ENCODE assay signal across 1 cellular context in the genomic region with DNA sequence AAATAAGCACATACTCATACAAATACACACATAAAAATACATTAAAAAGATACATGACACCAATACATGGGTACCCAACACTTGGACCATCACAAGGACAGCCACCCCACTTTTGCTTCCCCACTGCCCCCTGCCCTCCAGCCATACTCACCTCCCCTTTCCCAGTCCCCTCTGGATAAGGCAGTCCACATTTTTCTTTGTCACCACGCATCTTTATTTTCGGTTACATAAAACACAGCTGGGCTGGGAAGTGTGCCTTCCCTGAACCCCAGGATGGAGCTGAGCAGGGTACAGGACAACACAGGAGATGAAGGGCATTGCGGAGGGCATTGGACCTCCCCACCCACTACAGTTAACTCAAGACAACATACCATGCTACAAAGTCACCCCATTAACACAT.
TF ChIP-seq lines count a peak whose summit lies in the region.

No MANE protein-coding gene starts in this region.

TF ChIP-seq in endothelial cell of umbilical vein, 7 proteins besides CTCF, POLR2A, EP300 and RAD21:
- TF ChIP-seq FOS (IDR thresholded peaks at IDR 0.05; ENCODE audit: borderline replicate concordance, insufficient read depth, low read length) (no peak), GATA2 (IDR thresholded peaks at IDR 0.05; ENCODE audit: insufficient read depth, insufficient read length, low read depth, low read length) (no peak), JUN (IDR thresholded peaks at IDR 0.05; ENCODE audit: borderline replicate concordance, insufficient read depth, insufficient read length, low read depth) (no peak), EZH2 (IDR thresholded peaks at IDR 0.05; ENCODE audit: borderline replicate concordance, low read depth, low read length, severe bottlenecking) (no peak), POLR2AphosphoS5 (IDR thresholded peaks at IDR 0.05; ENCODE audit: insufficient read depth, low read depth, low read length) (no peak), MYC (IDR thresholded peaks at IDR 0.05; ENCODE audit: low read depth, low read length) (no peak)
- TF ChIP-seq, protein P1, sequence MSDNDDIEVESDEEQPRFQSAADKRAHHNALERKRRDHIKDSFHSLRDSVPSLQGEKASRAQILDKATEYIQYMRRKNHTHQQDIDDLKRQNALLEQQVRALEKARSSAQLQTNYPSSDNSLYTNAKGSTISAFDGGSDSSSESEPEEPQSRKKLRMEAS (IDR thresholded peaks at IDR 0.05; ENCODE audit: insufficient read depth, insufficient read length) = no peak
